18 cellular contexts compared by ENCODE assay signal in the genomic region with DNA sequence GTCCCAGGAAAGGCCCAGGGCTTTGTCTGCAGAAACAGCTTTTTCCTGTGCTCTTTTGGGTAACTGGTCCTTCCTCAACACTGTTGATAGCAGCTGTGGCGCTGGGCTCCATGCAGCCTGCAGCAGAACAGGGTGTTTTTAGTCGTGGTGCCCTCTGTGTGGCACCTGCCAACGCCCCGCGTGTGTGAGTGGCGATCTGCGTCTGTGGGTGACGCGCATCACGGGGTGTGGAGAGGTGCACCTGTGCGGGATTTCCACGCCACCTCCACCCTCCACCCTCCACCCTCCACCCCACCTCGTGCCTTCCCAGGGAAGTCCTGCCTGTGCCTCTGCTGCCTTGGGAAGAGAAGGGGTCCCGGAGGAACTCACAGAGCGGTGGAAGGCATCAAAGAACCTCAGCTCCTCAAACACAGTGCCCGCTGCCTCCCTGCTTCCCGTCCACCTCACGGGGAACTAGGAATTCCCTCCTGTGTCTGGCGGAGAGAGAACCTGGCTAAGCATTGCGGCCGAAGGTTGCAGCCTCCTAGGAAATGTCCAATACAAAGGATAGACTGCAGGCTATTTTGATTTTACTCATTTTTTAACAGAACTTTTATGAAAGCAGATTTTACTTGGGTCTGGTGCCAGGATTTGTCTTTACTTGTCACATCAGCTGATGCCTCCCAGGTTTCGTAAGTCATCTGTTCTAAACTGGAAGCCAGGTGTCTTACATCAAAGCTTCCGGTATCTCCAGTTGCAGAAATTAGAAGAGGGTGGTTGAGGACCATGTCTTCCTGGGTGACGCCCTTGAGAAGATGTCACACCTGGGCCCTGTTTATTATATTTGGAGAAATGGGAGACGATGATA.
"Had no signal": no experiment of that assay in that cellular context is flagged by ENCODE, and none has a peak within 500 bp of the region (broad histone marks: within the 10 kb centered on the region; RNA-seq: fewer than 3 reads in every experiment).

No MANE protein-coding gene starts in this region.

- H3K27me3 ChIP-seq: body of pancreas had no signal

- FAIRE-seq: endothelial cell of umbilical vein had no signal

- H3K4me1 ChIP-seq: foreskin keratinocyte had no signal

- H3K27ac ChIP-seq: body of pancreas, coronary artery, foreskin keratinocyte, skin epidermis had no signal

- H3K4me3 ChIP-seq: body of pancreas, coronary artery, skin epidermis had no signal

- DNase-seq: activated B cell treated with CpG ODN at 0.5 μM for 24 hours; activated CD4-positive, alpha-beta T cell treated with anti-CD3 and anti-CD28 coated beads, Interleukin-2, amount 10 ng/mL, durations not matched to agents 24 days and 14 days; activated gamma-delta T cell treated with Interleukin-2 at 50 U/mL for 16 hours; activated naive CD8-positive, alpha-beta T cell treated with anti-CD3 and anti-CD28 coated beads for 36 hours; body of pancreas; effector CD4-positive, alpha-beta T cell; immature natural killer cell; mammary epithelial cell; naive B cell; right cardiac atrium; stimulated activated CD4-positive, alpha-beta T cell treated with anti-CD3 and anti-CD28 coated beads, Interleukin-4, amount 100 ng/mL, for 24 hours; stimulated activated naive CD8-positive, alpha-beta T cell treated with anti-CD3 and anti-CD28 coated beads, Interleukin-15, Interleukin-2, amounts not matched to agents 100 U/mL and 50 U/mL, for 24 hours; T-helper 2 cell; trophoblast cell had no signal

- ATAC-seq: body of pancreas; foreskin keratinocyte; right cardiac atrium; stimulated activated naive CD8-positive, alpha-beta T cell treated with anti-CD3 and anti-CD28 coated beads, Interleukin-15, Interleukin-2, amounts not matched to agents 100 U/mL and 50 U/mL, for 24 hours had no signal

- H3K9me3 ChIP-seq: body of pancreas had no signal
